ENCODE assay signal across 1 cellular context in the genomic region with DNA sequence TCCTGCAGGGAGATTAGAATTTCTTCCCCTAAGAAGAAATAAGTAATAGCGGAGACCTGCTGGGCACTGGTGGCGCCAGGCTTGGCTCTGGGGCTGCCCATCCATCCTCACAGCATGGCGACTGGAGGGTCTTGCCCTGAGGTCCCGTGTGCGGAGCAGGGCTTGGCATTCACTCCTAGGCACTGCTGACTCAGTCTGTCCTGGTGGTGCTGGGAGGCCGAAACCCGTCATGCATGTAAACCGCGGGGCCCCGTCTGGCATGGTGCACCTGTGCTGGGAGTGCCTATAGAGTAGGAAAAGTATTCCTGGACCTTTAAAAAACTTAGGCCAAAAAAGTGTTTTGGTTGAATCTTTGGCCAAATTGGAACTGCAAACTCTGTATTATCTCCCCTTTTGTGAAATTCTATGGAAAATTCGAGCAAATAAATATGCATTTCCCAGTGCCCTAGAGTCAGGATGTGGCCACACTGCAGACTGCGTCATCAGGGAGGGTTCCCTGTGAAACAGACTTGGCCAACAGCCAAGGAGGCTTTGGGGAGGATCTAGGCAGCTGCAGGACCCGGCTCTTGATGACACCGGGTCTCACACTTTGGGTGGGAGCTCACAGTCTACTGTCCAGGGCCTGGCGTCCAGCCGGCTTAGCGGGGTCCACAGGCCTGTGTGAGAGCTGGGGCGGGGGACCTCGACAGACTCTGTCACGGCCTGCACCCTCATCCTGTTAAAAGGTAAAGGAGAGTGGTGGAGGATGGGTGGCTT.
TF ChIP-seq lines count a peak whose summit lies in the region.

No MANE protein-coding gene starts in this region.

TF ChIP-seq in HEK293T, 16 proteins besides CTCF, POLR2A, EP300 and RAD21 (continued from another document):
- TF ChIP-seq CTBP1 (IDR thresholded peaks at IDR 0.05; ENCODE audit: borderline replicate concordance) = no peak
TF ChIP-seq in HEK293T: peak in this region for 0.
